Comparison of ENCODE assay signal across 1 cellular context in the genomic region with DNA sequence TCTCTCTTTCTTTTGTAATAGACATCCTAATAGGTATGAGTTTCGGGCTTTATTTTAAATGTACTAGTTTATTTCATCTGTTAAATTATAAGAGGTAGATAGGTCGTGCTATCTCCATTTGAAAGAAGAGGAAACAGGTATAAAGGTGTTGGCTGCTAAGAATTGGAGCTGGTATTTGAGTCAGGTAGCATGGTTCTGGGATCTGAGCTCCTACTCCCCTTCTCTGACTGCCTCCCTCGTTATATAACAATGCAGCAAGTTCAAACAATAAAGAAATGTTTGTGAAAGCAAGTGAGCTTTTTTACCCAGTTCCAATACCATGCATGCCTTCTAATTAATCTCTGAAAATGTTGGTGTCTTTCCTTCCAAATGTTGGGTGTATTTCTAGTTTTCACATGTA.
TF ChIP-seq lines count a peak whose summit lies in the region.

No MANE protein-coding gene starts in this region.

TF ChIP-seq in GM23338, 12 proteins besides CTCF, POLR2A, EP300 and RAD21 (continued from another document):
- TF ChIP-seq ZNF462 (CRISPR knock-in tag; IDR thresholded peaks at IDR 0.05) (no peak; the same call in 1 of the 2 replicates), STAT1 (IDR thresholded peaks at IDR 0.05; ENCODE audit: unreplicated experiment) (no peak), JUNB (IDR thresholded peaks at IDR 0.05; ENCODE audit: unreplicated experiment) (no peak), ZNF331 (CRISPR knock-in tag; IDR thresholded peaks at IDR 0.05; ENCODE audit: low read depth) (no peak), NANOG (IDR thresholded peaks at IDR 0.05; ENCODE audit: borderline replicate concordance) (no peak)
- TF ChIP-seq, protein P1, sequence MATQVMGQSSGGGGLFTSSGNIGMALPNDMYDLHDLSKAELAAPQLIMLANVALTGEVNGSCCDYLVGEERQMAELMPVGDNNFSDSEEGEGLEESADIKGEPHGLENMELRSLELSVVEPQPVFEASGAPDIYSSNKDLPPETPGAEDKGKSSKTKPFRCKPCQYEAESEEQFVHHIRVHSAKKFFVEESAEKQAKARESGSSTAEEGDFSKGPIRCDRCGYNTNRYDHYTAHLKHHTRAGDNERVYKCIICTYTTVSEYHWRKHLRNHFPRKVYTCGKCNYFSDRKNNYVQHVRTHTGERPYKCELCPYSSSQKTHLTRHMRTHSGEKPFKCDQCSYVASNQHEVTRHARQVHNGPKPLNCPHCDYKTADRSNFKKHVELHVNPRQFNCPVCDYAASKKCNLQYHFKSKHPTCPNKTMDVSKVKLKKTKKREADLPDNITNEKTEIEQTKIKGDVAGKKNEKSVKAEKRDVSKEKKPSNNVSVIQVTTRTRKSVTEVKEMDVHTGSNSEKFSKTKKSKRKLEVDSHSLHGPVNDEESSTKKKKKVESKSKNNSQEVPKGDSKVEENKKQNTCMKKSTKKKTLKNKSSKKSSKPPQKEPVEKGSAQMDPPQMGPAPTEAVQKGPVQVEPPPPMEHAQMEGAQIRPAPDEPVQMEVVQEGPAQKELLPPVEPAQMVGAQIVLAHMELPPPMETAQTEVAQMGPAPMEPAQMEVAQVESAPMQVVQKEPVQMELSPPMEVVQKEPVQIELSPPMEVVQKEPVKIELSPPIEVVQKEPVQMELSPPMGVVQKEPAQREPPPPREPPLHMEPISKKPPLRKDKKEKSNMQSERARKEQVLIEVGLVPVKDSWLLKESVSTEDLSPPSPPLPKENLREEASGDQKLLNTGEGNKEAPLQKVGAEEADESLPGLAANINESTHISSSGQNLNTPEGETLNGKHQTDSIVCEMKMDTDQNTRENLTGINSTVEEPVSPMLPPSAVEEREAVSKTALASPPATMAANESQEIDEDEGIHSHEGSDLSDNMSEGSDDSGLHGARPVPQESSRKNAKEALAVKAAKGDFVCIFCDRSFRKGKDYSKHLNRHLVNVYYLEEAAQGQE (IDR thresholded peaks at IDR 0.05; ENCODE audit: unreplicated experiment): no peak
